In the genomic region with DNA sequence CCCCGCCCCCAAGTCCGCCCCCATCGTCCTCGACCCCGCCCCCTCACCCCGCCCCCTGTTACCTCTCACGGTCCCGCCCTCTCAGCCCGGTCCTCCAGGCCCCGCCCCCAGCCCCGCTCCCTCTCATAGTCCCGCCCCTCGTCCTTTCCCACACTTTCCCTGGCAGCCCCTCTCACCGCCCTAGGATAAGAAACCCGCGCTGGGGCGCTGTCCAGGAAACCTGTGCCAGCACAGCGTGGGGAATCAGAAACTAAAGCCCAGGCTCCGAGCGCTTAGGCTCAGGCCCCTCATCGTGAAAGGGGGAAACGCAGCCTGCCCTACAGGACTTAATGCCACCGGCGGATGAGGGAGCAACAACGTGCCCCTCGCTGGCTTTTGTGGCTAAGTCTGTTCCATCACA, we compare ENCODE assay signal across 9 cellular contexts. TPM values are rescaled to one million over a fixed set of nuclear protein-coding genes. Genes with fewer than 3 reads are reported as not detected.
A peak's percentile ranks its signal among the peaks of the same experiment; 100 is the strongest.
DNase-seq lines count a peak whose midpoint lies in the region; ATAC-seq and TF ChIP-seq lines count a peak whose summit lies in the region.
"Had no signal": no experiment of that assay in that cellular context is flagged by ENCODE, and none has a peak within 500 bp of the region (broad histone marks: within the 10 kb centered on the region; RNA-seq: fewer than 3 reads in every experiment).

No MANE protein-coding gene starts in this region.

- H3K36me3 ChIP-seq in mammary epithelial cell (ENCODE audit: insufficient read depth, low read length) (no peaks in the 10 kb centered on the region), left ventricle myocardium inferior (no peaks in the 10 kb centered on the region)

- CTCF ChIA-PET in MCF 10A (lab: Yijun Ruan, JAX): no interaction called here
- CTCF ChIA-PET in mammary epithelial cell (lab: Charles Lee; ENCODE audit: low non-redundant PET): no interaction called here

- in situ Hi-C loops in mammary epithelial cell (cut with MboI; ENCODE audit: low sequenced_read_pairs in 2 of 2): loop anchor here in 1 of 2 donors (25.0 kb wide), 1 partner anchor 93 kb away; a partner anchor contains a TSS

- BruUV-seq in MCF 10A (replicated peaks; lab: Mats Ljungman, UMichigan) (no TSS peak), mammary epithelial cell (replicated peaks; lab: Mats Ljungman, UMichigan) (no TSS peak)

- no peak overlapping the region for H2AFZ ChIP-seq in mammary epithelial cell (ENCODE audit: low read depth, low read length)

- H3K9ac ChIP-seq in mammary epithelial cell (ENCODE audit: insufficient read depth, low read length): no peak overlapping the region

- intact Hi-C loops in MCF 10A (cut with micrococcal nuclease): no loop called here
- intact Hi-C loops in mammary epithelial cell (cut with micrococcal nuclease): loop anchor here (10.0 kb wide), 1 partner anchor 86 kb away; a partner anchor contains a TSS
- intact Hi-C loops in left ventricle myocardium inferior (cut with micrococcal nuclease): no loop called here

- H3K27ac Mint-ChIP-seq in MCF 10A (ENCODE audit: low read depth, unreplicated experiment): no peak overlapping the region
- H3K27ac Mint-ChIP-seq in activated T-helper 17 cell treated with anti-CD3 and anti-CD28 coated beads, Interleukin-2, amount 50 U/mL, for 72 hours: no peak overlapping the region

- no peaks in the 10 kb centered on the region for H3K27me3 ChIP-seq in mammary epithelial cell (ENCODE audit: insufficient read depth, low read length)
- H3K27me3 ChIP-seq in left ventricle myocardium inferior (ENCODE audit: low read depth): peaks cover 10% of the 10 kb centered on the region

- H3K4me2 ChIP-seq in mammary epithelial cell (ENCODE audit: insufficient read depth, low read depth, low read length): no peak overlapping the region

- no peaks in the 10 kb centered on the region for H3K9me3 ChIP-seq in mammary epithelial cell (replicated peaks; ENCODE audit: insufficient read depth, low read length)
- H3K9me3 ChIP-seq in left ventricle myocardium inferior (replicated peaks): no peaks in the 10 kb centered on the region

- H3K4me1 ChIP-seq in mammary epithelial cell (ENCODE audit: insufficient read depth, low read length): peaks cover 4% of the 10 kb centered on the region
- H3K4me1 ChIP-seq in left ventricle myocardium inferior: peaks cover 30% of the 10 kb centered on the region

- H3K27me3 Mint-ChIP-seq in MCF 10A (ENCODE audit: insufficient read depth, unreplicated experiment): no peaks in the 10 kb centered on the region
- peaks cover 34% of the 10 kb centered on the region for H3K27me3 Mint-ChIP-seq in activated T-helper 17 cell treated with anti-CD3 and anti-CD28 coated beads, Interleukin-2, amount 50 U/mL, for 72 hours

- peak; percentile 31 for ATAC-seq in activated T-helper 17 cell treated with anti-CD3 and anti-CD28 coated beads, Interleukin-2, amount 50 U/mL, for 72 hours (replicated peaks)
- ATAC-seq in HG03378 (IDR thresholded peaks at IDR 0.05; ENCODE audit: unreplicated experiment) (no peak), HG02870 (IDR thresholded peaks at IDR 0.05; ENCODE audit: unreplicated experiment) (no peak)

- no peak overlapping the region for H3K4me3 Mint-ChIP-seq in MCF 10A (ENCODE audit: unreplicated experiment)
- peak overlapping the region; percentile 22 for H3K4me3 Mint-ChIP-seq in activated T-helper 17 cell treated with anti-CD3 and anti-CD28 coated beads, Interleukin-2, amount 50 U/mL, for 72 hours

- no peaks in the 10 kb centered on the region for H3K9me3 Mint-ChIP-seq in MCF 10A (ENCODE audit: unreplicated experiment)
- no peaks in the 10 kb centered on the region for H3K9me3 Mint-ChIP-seq in activated T-helper 17 cell treated with anti-CD3 and anti-CD28 coated beads, Interleukin-2, amount 50 U/mL, for 72 hours

- H3K4me3 ChIP-seq in mammary epithelial cell (replicated peaks in 1 of 3; ENCODE audit: insufficient read depth in 1 of 3, low read depth in 2 of 3, low read length in 3 of 3): no peak overlapping the region
- H3K4me3 ChIP-seq in left ventricle myocardium inferior: peak overlapping the region; percentile 53
- H3K4me3 ChIP-seq in skin epidermis: peak overlapping the region in 4 of 7 experiments; percentile 15 to 32 (median 21)

- TF ChIP-seq CTCF in MCF 10A (IDR thresholded peaks at IDR 0.05; ENCODE audit: unreplicated experiment) (no peak), mammary epithelial cell (conservative IDR thresholded peaks at IDR 0.05 in 1 of 2, IDR thresholded peaks at IDR 0.05 in 1 of 2; ENCODE audit: extremely low read depth in 1 of 2, insufficient read depth in 1 of 2, low read depth in 1 of 2, low read length in 2 of 2) (no peak), left ventricle myocardium inferior (IDR thresholded peaks at IDR 0.05; ENCODE audit: borderline replicate concordance) (no peak)

- H3K27ac ChIP-seq in mammary epithelial cell (ENCODE audit: insufficient read depth, low read depth, low read length): no peak overlapping the region
- H3K27ac ChIP-seq in left ventricle myocardium inferior (replicated peaks): no peak overlapping the region
- H3K27ac ChIP-seq in skin epidermis: peak overlapping the region in 16 of 21 experiments; percentile 14 to 78 (median 57)

- dilution Hi-C loops in mammary epithelial cell (cut with HindIII; ENCODE audit: low sequenced_read_pairs): no loop called here

- POLR2A ChIA-PET in MCF 10A (lab: Yijun Ruan, JAX): no interaction called here

- DNase-seq in MCF 10A (ENCODE audit: unreplicated experiment) (peak; percentile 18), mammary epithelial cell (no peak), left ventricle myocardium inferior (peak; percentile 68), NCI-H345 (lab: John Stamatoyannopoulos, UW) (no peak)

- no peaks in the 10 kb centered on the region for H3K36me3 Mint-ChIP-seq in MCF 10A (ENCODE audit: insufficient read depth, unreplicated experiment)
- H3K36me3 Mint-ChIP-seq in activated T-helper 17 cell treated with anti-CD3 and anti-CD28 coated beads, Interleukin-2, amount 50 U/mL, for 72 hours (ENCODE audit: low read depth): no peaks in the 10 kb centered on the region

- no peaks in the 10 kb centered on the region for H3K79me2 ChIP-seq in mammary epithelial cell (ENCODE audit: insufficient read depth, low read length)

- H4K20me1 ChIP-seq in mammary epithelial cell (ENCODE audit: insufficient read depth, low read length): no peaks in the 10 kb centered on the region

- 19% methylated on average over 7 of the region's 26 CpGs for WGBS in mammary epithelial cell (ENCODE audit: low coverage, missing lambda C conversion rate)

- peaks cover 14% of the 10 kb centered on the region for H3K4me1 Mint-ChIP-seq in MCF 10A (ENCODE audit: insufficient read depth, unreplicated experiment)
- no peaks in the 10 kb centered on the region for H3K4me1 Mint-ChIP-seq in activated T-helper 17 cell treated with anti-CD3 and anti-CD28 coated beads, Interleukin-2, amount 50 U/mL, for 72 hours

RNA-seq across cellular contexts. Expression of a gene that starts 20.9 kb away (rescaled TPM):
- total RNA-seq in MCF 10A (2022) (not detected in 2 replicates), mammary epithelial cell (not detected), left ventricle myocardium inferior (not detected)
- not detected for polyA plus RNA-seq in mammary epithelial cell
- polyA minus RNA-seq in mammary epithelial cell: not detected
- not detected for total RNA-seq in activated T-helper 17 cell treated with anti-CD3 and anti-CD28 coated beads, Interleukin-2, amount 50 U/mL, for 72 hours
- polyA plus RNA-seq: neural cell had no signal

Comparison
In these comparisons a context has a peak if more than half of its experiments do, and no peak if none do; other contexts are left out.
1. DNase-seq: peak in MCF 10A (single experiment) and left ventricle myocardium inferior (single experiment); none in mammary epithelial cell (single experiment) and NCI-H345 (single experiment).
2. H3K27ac ChIP-seq: peak in skin epidermis (16 of 21); none in mammary epithelial cell (single experiment) and left ventricle myocardium inferior (single experiment).
3. H3K4me3 ChIP-seq: peak in left ventricle myocardium inferior (single experiment) and skin epidermis (4 of 7); none in mammary epithelial cell (0 of 3).